Comparison of ENCODE assay signal across 18 cellular contexts in the genomic region with DNA sequence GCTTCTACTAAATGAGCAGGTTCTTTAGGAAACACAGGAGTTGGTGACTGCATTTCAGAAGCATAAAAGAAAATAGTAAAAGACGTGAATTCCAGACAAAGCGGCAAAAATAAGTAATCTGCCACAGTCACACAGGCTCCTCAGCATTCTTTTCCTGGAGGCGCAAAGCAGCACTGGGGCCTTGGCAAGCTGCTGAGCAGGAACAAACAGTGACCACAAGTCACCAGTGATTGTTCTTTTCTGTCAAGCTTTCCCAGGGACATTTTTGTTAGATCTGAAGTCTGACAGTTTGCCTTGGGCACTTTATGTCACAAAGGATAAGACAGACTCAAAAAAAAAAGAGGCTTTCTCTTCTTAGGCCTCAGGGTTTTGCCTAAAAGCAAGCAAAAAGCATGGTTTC.
"Had no signal": no experiment of that assay in that cellular context is flagged by ENCODE, and none has a peak within 500 bp of the region (broad histone marks: within the 10 kb centered on the region; RNA-seq: fewer than 3 reads in every experiment).

No MANE protein-coding gene starts in this region.

- H3K27me3 ChIP-seq: cardiac muscle cell, foreskin keratinocyte, heart left ventricle, suprapubic skin, thyroid gland had no signal

- ATAC-seq: effector memory CD8-positive, alpha-beta T cell; foreskin keratinocyte; naive thymus-derived CD4-positive, alpha-beta T cell; right cardiac atrium; stimulated activated effector memory CD8-positive, alpha-beta T cell treated with anti-CD3 and anti-CD28 coated beads, Interleukin-12 subunit alpha, Interleukin-12 subunit beta, amount 100 ng/mL, for 72 hours; stimulated activated naive CD8-positive, alpha-beta T cell treated with anti-CD3 and anti-CD28 coated beads, Interleukin-15, Interleukin-2, amounts not matched to agents 100 U/mL and 50 U/mL, for 24 hours had no signal

- H3K36me3 Mint-ChIP-seq: memory B cell; naive thymus-derived CD4-positive, alpha-beta T cell; stimulated activated effector memory CD8-positive, alpha-beta T cell treated with anti-CD3 and anti-CD28 coated beads, Interleukin-12 subunit alpha, Interleukin-12 subunit beta, amount 100 ng/mL, for 72 hours had no signal

- H3K9me3 ChIP-seq: heart left ventricle, suprapubic skin, thyroid gland had no signal

- H3K27ac ChIP-seq: cardiac muscle cell, foreskin keratinocyte, heart left ventricle, suprapubic skin, thyroid gland had no signal

- H3K9me3 Mint-ChIP-seq: effector memory CD8-positive, alpha-beta T cell; memory B cell; naive thymus-derived CD4-positive, alpha-beta T cell; nephron progenitor cell; stimulated activated effector memory CD8-positive, alpha-beta T cell treated with anti-CD3 and anti-CD28 coated beads, Interleukin-12 subunit alpha, Interleukin-12 subunit beta, amount 100 ng/mL, for 72 hours had no signal

- H3K36me3 ChIP-seq: cardiac muscle cell, heart left ventricle, suprapubic skin, thyroid gland had no signal

- H3K4me3 ChIP-seq: cardiac muscle cell, heart left ventricle, suprapubic skin, thyroid gland had no signal

- H3K27ac Mint-ChIP-seq: effector memory CD8-positive, alpha-beta T cell; memory B cell; naive thymus-derived CD4-positive, alpha-beta T cell; nephron progenitor cell; stimulated activated effector memory CD8-positive, alpha-beta T cell treated with anti-CD3 and anti-CD28 coated beads, Interleukin-12 subunit alpha, Interleukin-12 subunit beta, amount 100 ng/mL, for 72 hours had no signal

- H3K4me1 Mint-ChIP-seq: memory B cell; stimulated activated effector memory CD8-positive, alpha-beta T cell treated with anti-CD3 and anti-CD28 coated beads, Interleukin-12 subunit alpha, Interleukin-12 subunit beta, amount 100 ng/mL, for 72 hours had no signal

- H3K4me3 Mint-ChIP-seq: effector memory CD8-positive, alpha-beta T cell; memory B cell; naive thymus-derived CD4-positive, alpha-beta T cell; nephron progenitor cell; stimulated activated effector memory CD8-positive, alpha-beta T cell treated with anti-CD3 and anti-CD28 coated beads, Interleukin-12 subunit alpha, Interleukin-12 subunit beta, amount 100 ng/mL, for 72 hours had no signal

- DNase-seq: effector memory CD8-positive, alpha-beta T cell; foreskin keratinocyte; heart left ventricle; hippocampal formation; kidney glomerular epithelial cell; naive thymus-derived CD4-positive, alpha-beta T cell; nephron progenitor cell; posterior cingulate gyrus; right cardiac atrium; small intestine; stimulated activated CD4-positive, alpha-beta T cell treated with anti-CD3 and anti-CD28 coated beads, Interleukin-4, amount 100 ng/mL, for 1 hour; stimulated activated CD8-positive, alpha-beta memory T cell treated with anti-CD3 and anti-CD28 coated beads, Interleukin-4, amount 100 ng/mL, for 48 hours; stimulated activated naive CD8-positive, alpha-beta T cell treated with anti-CD3 and anti-CD28 coated beads, Interleukin-15, Interleukin-2, amounts not matched to agents 100 U/mL and 50 U/mL, for 24 hours; thyroid gland had no signal

- H3K4me1 ChIP-seq: foreskin keratinocyte, thyroid gland had no signal
